Comparison of ENCODE assay signal across 19 cellular contexts in the genomic region with DNA sequence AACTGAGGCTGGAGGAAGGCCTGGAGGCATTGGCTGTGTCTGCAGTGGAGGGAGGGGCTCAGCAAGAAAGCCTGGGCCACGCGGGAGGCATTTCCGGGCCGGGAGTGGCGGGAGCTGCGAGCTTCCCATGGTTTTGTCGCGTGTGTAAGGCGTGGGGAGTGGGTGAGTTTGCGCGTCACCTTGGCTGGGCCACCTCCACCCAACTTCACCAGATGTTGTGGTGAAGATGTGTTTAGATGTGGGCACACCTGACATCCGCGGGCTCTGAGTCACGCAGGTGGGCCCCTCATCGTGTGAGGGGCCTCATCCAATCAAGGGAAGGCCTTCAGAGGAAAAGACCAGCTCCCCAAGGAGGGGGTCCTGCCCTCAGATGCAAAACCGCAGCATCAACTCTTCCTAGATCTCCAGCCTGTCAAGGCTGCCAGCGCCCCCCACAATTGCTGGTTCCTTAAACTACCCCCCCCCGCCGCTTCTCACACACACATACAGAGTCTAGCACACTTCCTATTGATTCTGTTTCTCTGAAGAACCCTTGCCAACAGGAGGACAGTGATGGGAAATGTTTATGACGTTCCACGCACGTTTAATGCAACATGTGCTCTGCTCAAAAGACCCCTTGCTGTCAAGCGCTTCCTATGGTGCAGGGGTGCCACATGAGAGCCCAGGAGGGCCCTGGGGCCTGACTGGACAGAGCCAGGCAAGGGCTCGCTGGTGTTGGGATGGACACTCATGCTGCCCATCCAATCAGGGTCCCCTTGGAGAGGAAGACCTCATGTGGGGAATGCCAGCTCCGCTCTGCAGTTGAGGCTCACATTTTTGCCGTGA. TPM values are rescaled to one million over a fixed set of nuclear protein-coding genes. Genes with fewer than 3 reads are reported as not detected.
A peak's percentile ranks its signal among the peaks of the same experiment; 100 is the strongest.
DNase-seq lines count a peak whose midpoint lies in the region; FAIRE-seq and TF ChIP-seq lines count a peak whose summit lies in the region.
"Had no signal": no experiment of that assay in that cellular context is flagged by ENCODE, and none has a peak within 500 bp of the region (broad histone marks: within the 10 kb centered on the region; RNA-seq: fewer than 3 reads in every experiment).

No MANE protein-coding gene starts in this region.

- H3K4me1 ChIP-seq in kidney (ENCODE audit: control insufficient read depth in 1 of 2, insufficient read depth in 1 of 2, low read depth in 1 of 2, low read length in 2 of 2): no peaks in the 10 kb centered on the region
- H3K4me1 ChIP-seq: colonic mucosa had no signal

- H3K4me3 ChIP-seq in kidney (ENCODE audit: low read length in 2 of 2): no peak overlapping the region
- H3K4me3 ChIP-seq: colonic mucosa had no signal

- no peak overlapping the region for H3K9ac ChIP-seq in kidney (ENCODE audit: low read length in 2 of 2)

- intact Hi-C loops in kidney (cut with DNase I): no loop called here

- no peaks in the 10 kb centered on the region for H3K9me3 ChIP-seq in kidney (ENCODE audit: control insufficient read depth in 1 of 2, low read length in 2 of 2)
- H3K9me3 ChIP-seq: colonic mucosa had no signal

- no peak for TF ChIP-seq CTCF in kidney (IDR thresholded peaks at IDR 0.05; ENCODE audit: borderline replicate concordance, extremely low read depth, insufficient read depth)

- no peaks in the 10 kb centered on the region for H3K36me3 ChIP-seq in kidney (ENCODE audit: control insufficient read depth in 1 of 2, insufficient read depth in 2 of 2, low read length in 2 of 2)
- H3K36me3 ChIP-seq: colonic mucosa had no signal

- H3K27ac ChIP-seq in kidney (ENCODE audit: low read depth in 2 of 2, low read length in 2 of 2): no peak overlapping the region
- H3K27ac ChIP-seq: colonic mucosa had no signal

- DNase-seq in activated CD8-positive, alpha-beta memory T cell treated with anti-CD3 and anti-CD28 coated beads for 1 hour (ENCODE audit: extremely low read depth in 1 of 2, low read depth in 1 of 2): peak; percentile 8 to 16
- DNase-seq in activated CD8-positive, alpha-beta memory T cell treated with anti-CD3 and anti-CD28 coated beads, Interleukin-2, amount 50 U/mL, for 48 hours: no peak
- DNase-seq in activated T-cell treated with anti-CD3 and anti-CD28 coated beads for 24 hours (ENCODE audit: low read depth): peak; percentile 7
- DNase-seq in kidney: peak; percentile 61
- peak; percentile 3 to 19 for DNase-seq in stimulated activated CD8-positive, alpha-beta memory T cell treated with anti-CD3 and anti-CD28 coated beads, Interleukin-7, amount 100 ng/mL, for 48 hours (ENCODE audit: extremely low read depth in 1 of 2, low read depth in 1 of 2)
- no peak for DNase-seq in SW 1271 (lab: John Stamatoyannopoulos, UW)
- DNase-seq in SKM-1 (lab: John Stamatoyannopoulos, UW; ENCODE audit: unreplicated experiment): no peak
- no peak for DNase-seq in foreskin melanocyte
- DNase-seq: colonic mucosa, mesendoderm, NCI-H1105 treated with DMSO at 0.1 percent for 48 hours, NCI-H524, T1000, trophoblast cell had no signal

- no peak for FAIRE-seq in kidney (lab: Jason Lieb, UNC)
- FAIRE-seq: D721Med had no signal

RNA-seq across cellular contexts. Expression of a gene that starts 11.9 kb away (rescaled TPM):
- not detected for total RNA-seq in kidney
- not detected for polyA plus RNA-seq in kidney (ENCODE audit: insufficient read depth, low read depth, low replicate concordance)
- total RNA-seq: A172, colonic mucosa, fibroblast of lung, RPMI7951 had no signal
- polyA plus RNA-seq: adipose tissue, fibroblast of lung had no signal

RNA-seq across cellular contexts. Expression of a gene that starts 35.8 kb away (rescaled TPM):
- total RNA-seq in kidney: 21.9 TPM
- polyA plus RNA-seq in kidney (ENCODE audit: insufficient read depth, low read depth, low replicate concordance): 3.0 TPM
- total RNA-seq: RPMI7951 had no signal

Comparison
In these comparisons a context has a peak if more than half of its experiments do, and no peak if none do; other contexts are left out.
1. DNase-seq: peak in activated CD8-positive, alpha-beta memory T cell treated with anti-CD3 and anti-CD28 coated beads for 1 hour (2 of 2), activated T-cell treated with anti-CD3 and anti-CD28 coated beads for 24 hours (single experiment), kidney (single experiment) and stimulated activated CD8-positive, alpha-beta memory T cell treated with anti-CD3 and anti-CD28 coated beads, Interleukin-7, amount 100 ng/mL, for 48 hours (2 of 2); none in activated CD8-positive, alpha-beta memory T cell treated with anti-CD3 and anti-CD28 coated beads, Interleukin-2, amount 50 U/mL, for 48 hours (single experiment), SW 1271 (0 of 2), SKM-1 (single experiment) and foreskin melanocyte (single experiment).